1 cellular context compared by ENCODE assay signal in genomic region chr2:232522014-232522854, GRCh38.
TF ChIP-seq lines count a peak whose summit lies in the region.

No MANE protein-coding gene starts in this region.

TF ChIP-seq in K562, 482 proteins besides CTCF, POLR2A, EP300 and RAD21:
- TF ChIP-seq, protein P1, sequence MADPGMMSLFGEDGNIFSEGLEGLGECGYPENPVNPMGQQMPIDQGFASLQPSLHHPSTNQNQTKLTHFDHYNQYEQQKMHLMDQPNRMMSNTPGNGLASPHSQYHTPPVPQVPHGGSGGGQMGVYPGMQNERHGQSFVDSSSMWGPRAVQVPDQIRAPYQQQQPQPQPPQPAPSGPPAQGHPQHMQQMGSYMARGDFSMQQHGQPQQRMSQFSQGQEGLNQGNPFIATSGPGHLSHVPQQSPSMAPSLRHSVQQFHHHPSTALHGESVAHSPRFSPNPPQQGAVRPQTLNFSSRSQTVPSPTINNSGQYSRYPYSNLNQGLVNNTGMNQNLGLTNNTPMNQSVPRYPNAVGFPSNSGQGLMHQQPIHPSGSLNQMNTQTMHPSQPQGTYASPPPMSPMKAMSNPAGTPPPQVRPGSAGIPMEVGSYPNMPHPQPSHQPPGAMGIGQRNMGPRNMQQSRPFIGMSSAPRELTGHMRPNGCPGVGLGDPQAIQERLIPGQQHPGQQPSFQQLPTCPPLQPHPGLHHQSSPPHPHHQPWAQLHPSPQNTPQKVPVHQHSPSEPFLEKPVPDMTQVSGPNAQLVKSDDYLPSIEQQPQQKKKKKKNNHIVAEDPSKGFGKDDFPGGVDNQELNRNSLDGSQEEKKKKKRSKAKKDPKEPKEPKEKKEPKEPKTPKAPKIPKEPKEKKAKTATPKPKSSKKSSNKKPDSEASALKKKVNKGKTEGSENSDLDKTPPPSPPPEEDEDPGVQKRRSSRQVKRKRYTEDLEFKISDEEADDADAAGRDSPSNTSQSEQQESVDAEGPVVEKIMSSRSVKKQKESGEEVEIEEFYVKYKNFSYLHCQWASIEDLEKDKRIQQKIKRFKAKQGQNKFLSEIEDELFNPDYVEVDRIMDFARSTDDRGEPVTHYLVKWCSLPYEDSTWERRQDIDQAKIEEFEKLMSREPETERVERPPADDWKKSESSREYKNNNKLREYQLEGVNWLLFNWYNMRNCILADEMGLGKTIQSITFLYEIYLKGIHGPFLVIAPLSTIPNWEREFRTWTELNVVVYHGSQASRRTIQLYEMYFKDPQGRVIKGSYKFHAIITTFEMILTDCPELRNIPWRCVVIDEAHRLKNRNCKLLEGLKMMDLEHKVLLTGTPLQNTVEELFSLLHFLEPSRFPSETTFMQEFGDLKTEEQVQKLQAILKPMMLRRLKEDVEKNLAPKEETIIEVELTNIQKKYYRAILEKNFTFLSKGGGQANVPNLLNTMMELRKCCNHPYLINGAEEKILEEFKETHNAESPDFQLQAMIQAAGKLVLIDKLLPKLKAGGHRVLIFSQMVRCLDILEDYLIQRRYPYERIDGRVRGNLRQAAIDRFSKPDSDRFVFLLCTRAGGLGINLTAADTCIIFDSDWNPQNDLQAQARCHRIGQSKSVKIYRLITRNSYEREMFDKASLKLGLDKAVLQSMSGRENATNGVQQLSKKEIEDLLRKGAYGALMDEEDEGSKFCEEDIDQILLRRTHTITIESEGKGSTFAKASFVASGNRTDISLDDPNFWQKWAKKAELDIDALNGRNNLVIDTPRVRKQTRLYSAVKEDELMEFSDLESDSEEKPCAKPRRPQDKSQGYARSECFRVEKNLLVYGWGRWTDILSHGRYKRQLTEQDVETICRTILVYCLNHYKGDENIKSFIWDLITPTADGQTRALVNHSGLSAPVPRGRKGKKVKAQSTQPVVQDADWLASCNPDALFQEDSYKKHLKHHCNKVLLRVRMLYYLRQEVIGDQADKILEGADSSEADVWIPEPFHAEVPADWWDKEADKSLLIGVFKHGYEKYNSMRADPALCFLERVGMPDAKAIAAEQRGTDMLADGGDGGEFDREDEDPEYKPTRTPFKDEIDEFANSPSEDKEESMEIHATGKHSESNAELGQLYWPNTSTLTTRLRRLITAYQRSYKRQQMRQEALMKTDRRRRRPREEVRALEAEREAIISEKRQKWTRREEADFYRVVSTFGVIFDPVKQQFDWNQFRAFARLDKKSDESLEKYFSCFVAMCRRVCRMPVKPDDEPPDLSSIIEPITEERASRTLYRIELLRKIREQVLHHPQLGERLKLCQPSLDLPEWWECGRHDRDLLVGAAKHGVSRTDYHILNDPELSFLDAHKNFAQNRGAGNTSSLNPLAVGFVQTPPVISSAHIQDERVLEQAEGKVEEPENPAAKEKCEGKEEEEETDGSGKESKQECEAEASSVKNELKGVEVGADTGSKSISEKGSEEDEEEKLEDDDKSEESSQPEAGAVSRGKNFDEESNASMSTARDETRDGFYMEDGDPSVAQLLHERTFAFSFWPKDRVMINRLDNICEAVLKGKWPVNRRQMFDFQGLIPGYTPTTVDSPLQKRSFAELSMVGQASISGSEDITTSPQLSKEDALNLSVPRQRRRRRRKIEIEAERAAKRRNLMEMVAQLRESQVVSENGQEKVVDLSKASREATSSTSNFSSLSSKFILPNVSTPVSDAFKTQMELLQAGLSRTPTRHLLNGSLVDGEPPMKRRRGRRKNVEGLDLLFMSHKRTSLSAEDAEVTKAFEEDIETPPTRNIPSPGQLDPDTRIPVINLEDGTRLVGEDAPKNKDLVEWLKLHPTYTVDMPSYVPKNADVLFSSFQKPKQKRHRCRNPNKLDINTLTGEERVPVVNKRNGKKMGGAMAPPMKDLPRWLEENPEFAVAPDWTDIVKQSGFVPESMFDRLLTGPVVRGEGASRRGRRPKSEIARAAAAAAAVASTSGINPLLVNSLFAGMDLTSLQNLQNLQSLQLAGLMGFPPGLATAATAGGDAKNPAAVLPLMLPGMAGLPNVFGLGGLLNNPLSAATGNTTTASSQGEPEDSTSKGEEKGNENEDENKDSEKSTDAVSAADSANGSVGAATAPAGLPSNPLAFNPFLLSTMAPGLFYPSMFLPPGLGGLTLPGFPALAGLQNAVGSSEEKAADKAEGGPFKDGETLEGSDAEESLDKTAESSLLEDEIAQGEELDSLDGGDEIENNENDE (IDR thresholded peaks at IDR 0.05; ENCODE audit: low read depth, low read length): no peak
- TF ChIP-seq STAG1 (CRISPR knock-in tag; IDR thresholded peaks at IDR 0.05; ENCODE audit: borderline replicate concordance) (peak; percentile 39; the same call in 1 of the 2 replicates), ZBTB7A (IDR thresholded peaks at IDR 0.05; ENCODE audit: borderline replicate concordance, control insufficient read depth, low read depth, low read length) (peak; percentile 41; the same call in 1 of the 2 replicates), E2F6 (IDR thresholded peaks at IDR 0.05; ENCODE audit: borderline replicate concordance in 1 of 2, extremely low read depth in 1 of 2, insufficient read depth in 1 of 2, insufficient read length in 1 of 2, low read depth in 1 of 2, low read length in 1 of 2, poor library complexity in 1 of 2, severe bottlenecking in 1 of 2) (peak in 1 of 2 experiments; percentile 17), SMC3 (conservative IDR thresholded peaks at IDR 0.05; ENCODE audit: insufficient read depth, low read depth, low read length) (0 out of 2 replicates have a peak, but pooled peaks have one; percentile 20), ZNF785 (CRISPR knock-in tag; IDR thresholded peaks at IDR 0.05) (no peak), HNRNPL (IDR thresholded peaks at IDR 0.05; ENCODE audit: low read depth, low read length) (peak; percentile 81; the same call in 1 of the 2 replicates)
